ENCODE assay signal across 8 cellular contexts in genomic region chr2:120013569-120014223, GRCh38. TPM values are rescaled to one million over a fixed set of nuclear protein-coding genes. Genes with fewer than 3 reads are reported as not detected.
DNase-seq lines count a peak whose midpoint lies in the region; ATAC-seq lines count a peak whose summit lies in the region.

No MANE protein-coding gene starts in this region.

- H3K4me1 Mint-ChIP-seq in activated naive CD8-positive, alpha-beta T cell (ENCODE audit: low read depth) = peaks cover 18% of the 10 kb centered on the region

- no peaks in the 10 kb centered on the region for H3K27me3 Mint-ChIP-seq in activated naive CD8-positive, alpha-beta T cell

- H3K9me3 Mint-ChIP-seq in activated naive CD8-positive, alpha-beta T cell (ENCODE audit: low read depth) = no peaks in the 10 kb centered on the region

- peak overlapping the region; percentile 86 for H3K4me3 Mint-ChIP-seq in activated naive CD8-positive, alpha-beta T cell

- no peak for ATAC-seq in HG03025 (IDR thresholded peaks at IDR 0.05; ENCODE audit: low FRiP score, unreplicated experiment)

- H3K36me3 Mint-ChIP-seq in activated naive CD8-positive, alpha-beta T cell = no peaks in the 10 kb centered on the region

- peak overlapping the region; percentile 81 for H3K4me3 ChIP-seq in iPS-18c (ENCODE audit: insufficient read depth, low read depth, low read length)

- H3K9me3 ChIP-seq in iPS-18c (ENCODE audit: control insufficient read depth, insufficient read depth, low read length) = peaks cover 2% of the 10 kb centered on the region

- no peak overlapping the region for H3K27ac Mint-ChIP-seq in activated naive CD8-positive, alpha-beta T cell

- DNase-seq in DMS79 (lab: John Stamatoyannopoulos, UW) (peak; percentile 19), HT-29 (ENCODE audit: low spot score) (peak; percentile 65), GM03348 (ENCODE audit: low spot score) (no peak)
- DNase-seq in stimulated activated CD4-positive, alpha-beta T cell treated with anti-CD3 and anti-CD28 coated beads, Interleukin-2, amount 100 ng/mL, for 24 hours = peak; percentile 21 to 24
- no peak for DNase-seq in activated CD8-positive, alpha-beta memory T cell treated with anti-CD3 and anti-CD28 coated beads, Interleukin-2, amount 50 U/mL, for 48 hours

RNA-seq across cellular contexts. Expression of gene EPB41L5, which starts 0.8 kb away (rescaled TPM):
- total RNA-seq in HT-29 (2014; rRNA removed; shearing (Covaris generic)) = 9.9 and 12.5 TPM in 2 replicates

Comparison
In these comparisons a context has a peak if more than half of its experiments do, and no peak if none do; other contexts are left out.
1. DNase-seq: peak in DMS79 (single experiment), HT-29 (single experiment) and stimulated activated CD4-positive, alpha-beta T cell treated with anti-CD3 and anti-CD28 coated beads, Interleukin-2, amount 100 ng/mL, for 24 hours (2 of 2); none in GM03348 (single experiment) and activated CD8-positive, alpha-beta memory T cell treated with anti-CD3 and anti-CD28 coated beads, Interleukin-2, amount 50 U/mL, for 48 hours (single experiment).